In the genomic region with DNA sequence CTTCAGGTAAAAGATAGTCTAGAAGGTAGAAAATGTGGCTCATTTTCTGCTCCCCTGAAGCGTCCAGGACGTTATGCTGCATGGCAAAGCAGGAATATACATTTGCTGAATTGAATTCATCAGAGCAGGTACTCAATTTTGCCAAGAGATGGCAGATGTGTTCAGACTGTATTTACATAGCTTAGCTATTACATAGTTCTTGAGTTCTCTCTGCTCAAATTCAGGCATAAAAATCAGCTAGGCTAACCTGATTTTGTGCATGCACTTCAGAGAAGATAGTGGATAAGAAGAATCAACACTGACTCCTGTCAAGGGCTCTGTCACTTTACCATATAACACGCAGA, we compare ENCODE assay signal across 12 cellular contexts.
DNase-seq lines count a peak whose midpoint lies in the region; ATAC-seq, FAIRE-seq and TF ChIP-seq lines count a peak whose summit lies in the region.
"Had no signal": no experiment of that assay in that cellular context is flagged by ENCODE, and none has a peak within 500 bp of the region (broad histone marks: within the 10 kb centered on the region; RNA-seq: fewer than 3 reads in every experiment).

No MANE protein-coding gene starts in this region.

- peaks cover 5% of the 10 kb centered on the region for H3K27me3 Mint-ChIP-seq in activated CD8-positive, alpha-beta T cell treated with anti-CD3 and anti-CD28 coated beads for 36 hours
- peaks cover 10 to 14% of the 10 kb centered on the region in 2 donors for H3K27me3 Mint-ChIP-seq in T-cell

- no peaks in the 10 kb centered on the region for H3K9me3 ChIP-seq in kidney (ENCODE audit: control insufficient read depth in 1 of 2, low read length in 2 of 2)

- no peaks in the 10 kb centered on the region for H3K4me1 Mint-ChIP-seq in activated CD8-positive, alpha-beta T cell treated with anti-CD3 and anti-CD28 coated beads for 36 hours (ENCODE audit: low read depth)
- no peaks in the 10 kb centered on the region for H3K4me1 Mint-ChIP-seq in T-cell
- H3K4me1 Mint-ChIP-seq: central memory CD8-positive, alpha-beta T cell had no signal

- intact Hi-C loops in kidney (cut with DNase I), result no loop called here
- intact Hi-C loops in activated CD8-positive, alpha-beta T cell treated with anti-CD3 and anti-CD28 coated beads for 36 hours (cut with micrococcal nuclease), result no loop called here

- no peak overlapping the region for H3K9ac ChIP-seq in kidney (ENCODE audit: low read length in 2 of 2)

- H3K27ac Mint-ChIP-seq in activated CD8-positive, alpha-beta T cell treated with anti-CD3 and anti-CD28 coated beads for 36 hours, result no peak overlapping the region
- no peak overlapping the region for H3K27ac Mint-ChIP-seq in T-cell
- H3K27ac Mint-ChIP-seq: activated CD4-positive, alpha-beta memory T cell treated with anti-CD3 and anti-CD28 coated beads for 36 hours had no signal

- POLR2A ChIA-PET in activated CD8-positive, alpha-beta T cell treated with anti-CD3 and anti-CD28 coated beads for 36 hours (lab: Charles Lee), result interaction anchor here (1.3 kb wide), 1 partner anchor 13 kb away, joined by 4 read pairs; no protein-coding TSS in a partner anchor
- POLR2A ChIA-PET in T-cell (lab: Charles Lee), result no interaction called here

- TF ChIP-seq CTCF in AG09319 (IDR thresholded peaks at IDR 0.05; ENCODE audit: low read depth, low read length) (peak; percentile 6), LNCAP (IDR thresholded peaks at IDR 0.05) (peak; percentile 42; the same call in 1 of the 2 replicates), VCaP (conservative IDR thresholded peaks at IDR 0.05) (peak; percentile 74), kidney (IDR thresholded peaks at IDR 0.05; ENCODE audit: borderline replicate concordance, extremely low read depth, insufficient read depth) (peak; percentile 4)
- no peak for TF ChIP-seq CTCF in activated CD8-positive, alpha-beta T cell treated with anti-CD3 and anti-CD28 coated beads for 36 hours (IDR thresholded peaks at IDR 0.05)

- H3K36me3 Mint-ChIP-seq in activated CD8-positive, alpha-beta T cell treated with anti-CD3 and anti-CD28 coated beads for 36 hours (ENCODE audit: low read depth), result no peaks in the 10 kb centered on the region
- no peaks in the 10 kb centered on the region for H3K36me3 Mint-ChIP-seq in T-cell
- H3K36me3 Mint-ChIP-seq: activated CD4-positive, alpha-beta memory T cell treated with anti-CD3 and anti-CD28 coated beads for 36 hours had no signal

- FAIRE-seq in kidney (lab: Jason Lieb, UNC), result no peak

- H3K36me3 ChIP-seq in kidney (ENCODE audit: control insufficient read depth in 1 of 2, insufficient read depth in 2 of 2, low read length in 2 of 2), result no peaks in the 10 kb centered on the region
- H3K36me3 ChIP-seq in H7 (replicated peaks; ENCODE audit: control insufficient read depth, insufficient read depth, low read length), result no peaks in the 10 kb centered on the region

- no peaks in the 10 kb centered on the region for H3K4me1 ChIP-seq in kidney (ENCODE audit: control insufficient read depth in 1 of 2, insufficient read depth in 1 of 2, low read depth in 1 of 2, low read length in 2 of 2)

- H3K27ac ChIP-seq in VCaP (no peak overlapping the region), kidney (ENCODE audit: low read depth in 2 of 2, low read length in 2 of 2) (no peak overlapping the region)

- DNase-seq in AG09319 (ENCODE audit: extremely low read depth, low read depth) (no peak), kidney (no peak), SIG-M5 treated with dmso at 0.1 percent for 504 hours (lab: John Stamatoyannopoulos, UW; ENCODE audit: unreplicated experiment) (no peak), H7 (no peak), T-cell (no peak)
- DNase-seq in activated CD8-positive, alpha-beta T cell treated with anti-CD3 and anti-CD28 coated beads for 36 hours, result no peak
- DNase-seq: activated CD4-positive, alpha-beta memory T cell treated with anti-CD3 and anti-CD28 coated beads for 36 hours; DMS79 treated with DMSO at 0.1 percent for 48 hours; NK-92 treated with Interleukin-12 subunit alpha and Interleukin-12 subunit beta, amount 100 ng/mL, for 24 hours had no signal

- no peaks in the 10 kb centered on the region for H3K27me3 ChIP-seq in H7 (ENCODE audit: control insufficient read depth, insufficient read depth, low read length)

- no peak overlapping the region for H3K4me3 Mint-ChIP-seq in activated CD8-positive, alpha-beta T cell treated with anti-CD3 and anti-CD28 coated beads for 36 hours
- no peak overlapping the region for H3K4me3 Mint-ChIP-seq in T-cell
- H3K4me3 Mint-ChIP-seq: activated CD4-positive, alpha-beta memory T cell treated with anti-CD3 and anti-CD28 coated beads for 36 hours; central memory CD8-positive, alpha-beta T cell had no signal

- H3K4me3 ChIP-seq in kidney (ENCODE audit: low read length in 2 of 2), result no peak overlapping the region
- H3K4me3 ChIP-seq in H7 (ENCODE audit: insufficient read depth, low read depth, low read length), result no peak overlapping the region

- H3K9me3 Mint-ChIP-seq in activated CD8-positive, alpha-beta T cell treated with anti-CD3 and anti-CD28 coated beads for 36 hours, result no peaks in the 10 kb centered on the region
- H3K9me3 Mint-ChIP-seq in T-cell, result no peaks in the 10 kb centered on the region
- H3K9me3 Mint-ChIP-seq: activated CD4-positive, alpha-beta memory T cell treated with anti-CD3 and anti-CD28 coated beads for 36 hours; central memory CD8-positive, alpha-beta T cell had no signal

- CTCF ChIA-PET in activated CD8-positive, alpha-beta T cell treated with anti-CD3 and anti-CD28 coated beads for 36 hours (lab: Charles Lee), result no interaction called here
- CTCF ChIA-PET in T-cell (lab: Charles Lee), result no interaction called here

- ATAC-seq in activated CD8-positive, alpha-beta T cell treated with anti-CD3 and anti-CD28 coated beads for 36 hours, result no peak
- no peak for ATAC-seq in T-cell (replicated peaks in 1 of 4)
